ENCODE assay signal across 8 cellular contexts in the genomic region with DNA sequence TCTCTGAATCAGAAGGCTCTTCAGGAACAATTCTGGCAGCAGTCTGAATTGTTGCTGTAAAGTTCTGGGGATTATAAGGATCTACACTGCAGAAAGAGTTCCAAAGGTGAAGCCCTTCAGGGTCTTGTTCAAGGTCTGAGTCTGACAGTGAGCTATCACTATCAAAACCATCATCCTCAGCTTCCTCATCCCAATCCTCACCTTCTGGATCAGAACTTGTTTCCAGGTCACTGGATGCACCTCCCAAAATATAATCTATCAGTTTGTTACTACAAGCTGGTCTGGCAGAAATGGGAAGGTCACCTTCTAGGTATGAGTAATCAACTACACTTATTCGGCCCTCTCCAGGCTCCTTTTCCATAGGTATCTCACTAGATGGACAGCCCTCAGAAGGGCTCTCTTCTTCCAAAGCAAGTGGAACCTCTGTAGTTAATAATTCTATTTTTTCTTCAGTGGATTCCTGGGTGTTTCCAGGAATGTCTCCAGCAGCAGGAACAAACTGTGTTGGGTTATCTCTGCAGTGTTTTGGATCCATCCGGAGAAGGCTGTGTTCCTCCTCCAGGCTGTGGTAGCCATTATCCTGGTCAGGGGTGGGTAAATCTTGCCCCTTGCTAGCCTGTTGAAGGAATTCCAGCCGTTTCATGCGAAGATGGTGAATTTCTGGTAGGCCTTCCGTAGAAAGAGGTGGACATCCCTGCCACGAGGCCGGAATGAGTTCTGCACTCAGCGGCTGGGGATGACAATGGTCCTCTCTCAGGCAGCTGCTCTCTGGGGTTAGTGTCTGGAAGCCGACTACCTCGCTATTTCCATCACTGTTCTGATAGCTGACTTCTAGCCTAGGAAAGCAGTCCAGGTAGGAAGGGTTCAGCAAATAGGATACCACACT. TPM values are rescaled to one million over a fixed set of nuclear protein-coding genes. Genes with fewer than 3 reads are reported as not detected.
A peak's percentile ranks its signal among the peaks of the same experiment; 100 is the strongest.
DNase-seq lines count a peak whose midpoint lies in the region; ATAC-seq and TF ChIP-seq lines count a peak whose summit lies in the region.

No MANE protein-coding gene starts in this region.

- H3K36me3 ChIP-seq in RWPE2 (ENCODE audit: low read depth), result peaks cover 61% of the 10 kb centered on the region
- H3K36me3 ChIP-seq in esophagus (ENCODE audit: control insufficient read depth in 2 of 2, insufficient read depth in 2 of 2, low read length in 1 of 2), result no peaks in the 10 kb centered on the region

- H3K9me3 Mint-ChIP-seq in progenitor cell of endocrine pancreas (ENCODE audit: low read depth), result no peaks in the 10 kb centered on the region

- peak overlapping the region; percentile 99 for H3K4me3 Mint-ChIP-seq in progenitor cell of endocrine pancreas (ENCODE audit: low read depth)

- ATAC-seq in RWPE2 (ENCODE audit: low read depth) (no peak), GM19324 (IDR thresholded peaks at IDR 0.05; ENCODE audit: low FRiP score, unreplicated experiment) (no peak)

- H3K27me3 ChIP-seq in RWPE2 (ENCODE audit: insufficient read depth, poor library complexity, severe bottlenecking) (no peaks in the 10 kb centered on the region), esophagus (ENCODE audit: control insufficient read depth in 1 of 2, insufficient read depth in 2 of 2, low read length in 2 of 2) (no peaks in the 10 kb centered on the region)

- peak overlapping the region; percentile 84 for H3K4me3 ChIP-seq in GM08714 (ENCODE audit: low read length)
- H3K4me3 ChIP-seq in RWPE2 (ENCODE audit: severe bottlenecking), result peak overlapping the region; percentile 94
- H3K4me3 ChIP-seq in esophagus (ENCODE audit: low read depth in 1 of 2, low read length in 2 of 2), result peak overlapping the region; percentile 93 to 97

- H3K27ac ChIP-seq in RWPE2 (ENCODE audit: poor library complexity, severe bottlenecking) (peak overlapping the region; percentile 76), esophagus (ENCODE audit: low read depth in 2 of 2, low read length in 1 of 2) (peak overlapping the region; percentile 99 to 100)

- peak overlapping the region; percentile 99 for H3K27ac Mint-ChIP-seq in progenitor cell of endocrine pancreas

- WGBS in esophagus, 2 donors, result 1% methylated on average over 10 of the region's 10 CpGs

- no peak for TF ChIP-seq CTCF in RWPE2 (IDR thresholded peaks at IDR 0.05; ENCODE audit: poor library complexity, severe bottlenecking)
- TF ChIP-seq CTCF in progenitor cell of endocrine pancreas (IDR thresholded peaks at IDR 0.05; ENCODE audit: unreplicated experiment), result no peak

- H3K9me3 ChIP-seq in RWPE2 (ENCODE audit: severe bottlenecking) (no peaks in the 10 kb centered on the region), esophagus (ENCODE audit: control insufficient read depth in 2 of 2, insufficient read depth in 1 of 2, low read depth in 1 of 2, low read length in 1 of 2) (no peaks in the 10 kb centered on the region)

- H3K4me1 ChIP-seq in RWPE2 (ENCODE audit: insufficient read depth, poor library complexity, severe bottlenecking) (peaks cover 24% of the 10 kb centered on the region), esophagus (ENCODE audit: control insufficient read depth in 2 of 2, insufficient read depth in 2 of 2, low read length in 1 of 2) (no peaks in the 10 kb centered on the region)

- H3K4me1 Mint-ChIP-seq in progenitor cell of endocrine pancreas (ENCODE audit: low read depth), result peaks cover 31% of the 10 kb centered on the region

- no peak for DNase-seq in RWPE2 (ENCODE audit: low spot score)
- no peak for DNase-seq in progenitor cell of endocrine pancreas (ENCODE audit: low spot score, unreplicated experiment)
- no peak for DNase-seq in EL
- no peak for DNase-seq in NCI-H1092 (lab: John Stamatoyannopoulos, UW)
- no peak for DNase-seq in effector CD8-positive, alpha-beta T cell (lab: John Stamatoyannopoulos, UW)

- H3K36me3 Mint-ChIP-seq in progenitor cell of endocrine pancreas (ENCODE audit: insufficient read depth), result peaks cover 14% of the 10 kb centered on the region

- H3K27me3 Mint-ChIP-seq in progenitor cell of endocrine pancreas, result no peaks in the 10 kb centered on the region

RNA-seq across cellular contexts. Expression of gene PPP1R15B, which starts 1.5 kb away (rescaled TPM):
- polyA plus RNA-seq in esophagus, result 10 to 100 TPM; 14.1 to 15.7 TPM
- total RNA-seq in progenitor cell of endocrine pancreas, result 42.6 and 43.3 TPM in 2 replicates

RNA-seq across cellular contexts. Expression of gene PLEKHA6, which starts 50.4 kb away (rescaled TPM):
- polyA plus RNA-seq in esophagus, result 10 to 100 TPM; 11.0 to 36.3 TPM
- 66.9 and 71.5 TPM in 2 replicates for total RNA-seq in progenitor cell of endocrine pancreas
